Comparison of ENCODE assay signal across 1 cellular context in the genomic region with DNA sequence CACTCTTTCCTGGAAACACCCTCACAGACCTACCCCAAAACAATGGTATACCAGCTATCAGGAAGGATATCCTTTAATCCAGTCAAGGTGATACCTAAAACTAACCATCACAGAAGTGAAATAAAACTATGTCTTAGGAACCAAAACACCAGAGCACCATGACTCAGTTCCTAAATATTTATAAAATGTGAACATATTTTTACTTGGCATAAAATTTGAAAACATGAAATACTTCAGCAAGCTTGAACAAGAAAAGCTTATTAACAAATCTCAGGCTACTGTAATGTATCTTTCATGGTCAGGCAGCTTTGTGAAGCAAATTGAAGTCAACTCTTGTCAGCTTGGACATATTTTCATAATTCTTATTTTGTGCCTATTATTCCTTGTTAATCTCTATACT.
TF ChIP-seq lines count a peak whose summit lies in the region.

No MANE protein-coding gene starts in this region.

TF ChIP-seq in HCT116, 20 proteins besides CTCF, POLR2A, EP300 and RAD21 (continued from another document):
- TF ChIP-seq POLR2AphosphoS5 (IDR thresholded peaks at IDR 0.05; ENCODE audit: low read depth, low read length) (no peak), MAX (IDR thresholded peaks at IDR 0.05) (no peak), TCF7L2 (IDR thresholded peaks at IDR 0.05; ENCODE audit: borderline replicate concordance, extremely low read depth, insufficient read depth, insufficient read length) (no peak), ZFX (IDR thresholded peaks at IDR 0.05) (no peak), ELF1 (IDR thresholded peaks at IDR 0.05; ENCODE audit: borderline replicate concordance, low read depth) (no peak), REST (IDR thresholded peaks at IDR 0.05; ENCODE audit: low read depth) (no peak), ZNF274 (IDR thresholded peaks at IDR 0.05; ENCODE audit: low read depth, low read length) (no peak), EZH2 (IDR thresholded peaks at IDR 0.05) (no peak), ATF3 (IDR thresholded peaks at IDR 0.05) (no peak), SP1 (IDR thresholded peaks at IDR 0.05; ENCODE audit: low read depth) (no peak), EZH2phosphoT487 (IDR thresholded peaks at IDR 0.05; ENCODE audit: borderline replicate concordance) (no peak), CEBPB (IDR thresholded peaks at IDR 0.05; ENCODE audit: low read depth) (no peak), EGR1 (IDR thresholded peaks at IDR 0.05; ENCODE audit: low read depth) (no peak)
- TF ChIP-seq, protein P1, sequence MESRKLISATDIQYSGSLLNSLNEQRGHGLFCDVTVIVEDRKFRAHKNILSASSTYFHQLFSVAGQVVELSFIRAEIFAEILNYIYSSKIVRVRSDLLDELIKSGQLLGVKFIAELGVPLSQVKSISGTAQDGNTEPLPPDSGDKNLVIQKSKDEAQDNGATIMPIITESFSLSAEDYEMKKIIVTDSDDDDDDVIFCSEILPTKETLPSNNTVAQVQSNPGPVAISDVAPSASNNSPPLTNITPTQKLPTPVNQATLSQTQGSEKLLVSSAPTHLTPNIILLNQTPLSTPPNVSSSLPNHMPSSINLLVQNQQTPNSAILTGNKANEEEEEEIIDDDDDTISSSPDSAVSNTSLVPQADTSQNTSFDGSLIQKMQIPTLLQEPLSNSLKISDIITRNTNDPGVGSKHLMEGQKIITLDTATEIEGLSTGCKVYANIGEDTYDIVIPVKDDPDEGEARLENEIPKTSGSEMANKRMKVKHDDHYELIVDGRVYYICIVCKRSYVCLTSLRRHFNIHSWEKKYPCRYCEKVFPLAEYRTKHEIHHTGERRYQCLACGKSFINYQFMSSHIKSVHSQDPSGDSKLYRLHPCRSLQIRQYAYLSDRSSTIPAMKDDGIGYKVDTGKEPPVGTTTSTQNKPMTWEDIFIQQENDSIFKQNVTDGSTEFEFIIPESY (IDR thresholded peaks at IDR 0.05; ENCODE audit: extremely low read depth, insufficient replicate concordance, low read length) = no peak
